In the genomic region with DNA sequence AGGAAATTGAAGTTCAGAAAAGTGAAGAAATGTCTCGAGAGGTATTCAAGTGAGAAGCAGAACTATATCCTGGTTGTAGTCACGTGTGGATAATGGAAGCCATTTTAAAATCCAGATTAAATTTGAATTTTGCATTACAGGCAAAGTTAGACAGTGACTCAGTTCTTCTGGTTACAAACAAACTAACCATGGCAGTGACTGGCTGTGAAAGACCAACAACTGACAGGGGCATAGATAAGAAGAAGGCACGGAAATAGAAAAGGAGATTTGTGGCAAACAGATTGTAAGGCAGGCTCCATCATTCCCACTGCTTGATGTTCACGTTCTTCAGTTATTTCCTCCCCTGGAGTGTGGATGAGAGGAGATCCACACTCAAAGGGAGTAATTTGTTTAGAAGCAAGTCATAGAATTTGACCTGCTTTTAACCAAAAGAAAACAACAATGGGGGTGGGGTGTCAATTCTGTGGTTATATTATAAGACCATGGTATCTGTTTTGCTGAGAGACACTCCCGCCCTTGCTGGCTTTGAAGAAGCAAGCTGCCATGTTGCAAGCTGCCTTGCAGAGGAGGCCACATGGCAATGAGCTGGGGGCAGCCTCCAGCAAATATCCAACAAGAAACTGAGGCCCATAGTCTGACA, we compare ENCODE assay signal across 29 cellular contexts.
DNase-seq lines count a peak whose midpoint lies in the region; ATAC-seq and FAIRE-seq lines count a peak whose summit lies in the region.
"Had no signal": no experiment of that assay in that cellular context is flagged by ENCODE, and none has a peak within 500 bp of the region (broad histone marks: within the 10 kb centered on the region; RNA-seq: fewer than 3 reads in every experiment).

No MANE protein-coding gene starts in this region.

- in situ Hi-C loops in GM23248 (cut with MboI) = no loop called here

- H3K36me3 ChIP-seq in small intestine (ENCODE audit: control insufficient read depth in 2 of 2, insufficient read depth in 2 of 2, low read length in 2 of 2) = no peaks in the 10 kb centered on the region
- no peaks in the 10 kb centered on the region for H3K36me3 ChIP-seq in GM23248 (ENCODE audit: low read depth)
- no peaks in the 10 kb centered on the region for H3K36me3 ChIP-seq in MG63
- H3K36me3 ChIP-seq: BLaER1 treated with 17β-estradiol and CSF1 and Interleukin-3, amounts not matched to agents 10 nM and 100 nM; SJSA1 had no signal

- ATAC-seq in activated CD8-positive, alpha-beta memory T cell treated with anti-CD3 and anti-CD28 coated beads, Interleukin-2, amount 10 ng/mL, durations not matched to agents 7 days and 5 days = no peak
- ATAC-seq in T-cell (replicated peaks in 1 of 4) = peak in 2 of 4 experiments; percentile 57 to 80
- peak; percentile 82 for ATAC-seq in central memory CD8-positive, alpha-beta T cell (replicated peaks; ENCODE audit: extremely low read depth, poor library complexity, severe bottlenecking)
- no peak for ATAC-seq in HG02884 (IDR thresholded peaks at IDR 0.05; ENCODE audit: unreplicated experiment)
- ATAC-seq: Right ventricle myocardium inferior had no signal

- no peaks in the 10 kb centered on the region for H3K27me3 ChIP-seq in small intestine (ENCODE audit: control insufficient read depth in 2 of 2, insufficient read depth in 2 of 2, low read length in 2 of 2)
- no peaks in the 10 kb centered on the region for H3K27me3 ChIP-seq in GM23248 (replicated peaks; ENCODE audit: insufficient read depth)
- peaks cover 1% of the 10 kb centered on the region; the same call in 1 of the 2 replicates for H3K27me3 ChIP-seq in MG63
- H3K27me3 ChIP-seq: SJSA1 had no signal

- H3K4me2 ChIP-seq in GM23248 (ENCODE audit: unreplicated experiment) = no peak overlapping the region
- H3K4me2 ChIP-seq: BLaER1 treated with 17β-estradiol and CSF1 and Interleukin-3, amounts not matched to agents 10 nM and 100 nM; PC-9 had no signal

- H3K9me2 ChIP-seq in GM23248 (ENCODE audit: insufficient read depth) = no peaks in the 10 kb centered on the region

- WGBS in small intestine, 3 donors = 59 to 67% (median 62%) methylated on average over 5 of the region's 5 CpGs
- WGBS in GM23248 (ENCODE audit: low coverage in 1 of 2, low lambda C conversion rate in 2 of 2, missing lambda C conversion rate in 2 of 2), 2 experiments = 13 to 15% methylated on average over 5 of the region's 5 CpGs

- no peak overlapping the region for H3K4me3 Mint-ChIP-seq in activated CD8-positive, alpha-beta memory T cell treated with anti-CD3 and anti-CD28 coated beads, Interleukin-2, amount 10 ng/mL, durations not matched to agents 7 days and 5 days
- no peak overlapping the region for H3K4me3 Mint-ChIP-seq in T-cell
- peak overlapping the region; percentile 42 for H3K4me3 Mint-ChIP-seq in central memory CD8-positive, alpha-beta T cell
- H3K4me3 Mint-ChIP-seq: CD4-positive, alpha-beta T cell had no signal

- FAIRE-seq in small intestine (lab: Jason Lieb, UNC) = no peak
- FAIRE-seq: A204.1, GM18507, H54 had no signal

- H2AFZ ChIP-seq in GM23248 = no peak overlapping the region
- H2AFZ ChIP-seq: PC-9 had no signal

- peak overlapping the region; percentile 57 for H3K27ac Mint-ChIP-seq in activated CD8-positive, alpha-beta memory T cell treated with anti-CD3 and anti-CD28 coated beads, Interleukin-2, amount 10 ng/mL, durations not matched to agents 7 days and 5 days
- peak overlapping the region; percentile 82 to 89 for H3K27ac Mint-ChIP-seq in T-cell
- peak overlapping the region; percentile 75 for H3K27ac Mint-ChIP-seq in central memory CD8-positive, alpha-beta T cell (ENCODE audit: low read depth)
- H3K27ac Mint-ChIP-seq: CD4-positive, alpha-beta T cell had no signal

- no peak overlapping the region for H3K4me3 ChIP-seq in small intestine (ENCODE audit: low read depth in 1 of 2, low read length in 2 of 2)
- no peak overlapping the region for H3K4me3 ChIP-seq in GM23248
- no peak overlapping the region for H3K4me3 ChIP-seq in MG63
- H3K4me3 ChIP-seq: BLaER1 treated with 17β-estradiol and CSF1 and Interleukin-3, amounts not matched to agents 10 nM and 100 nM; PC-9; SJSA1 had no signal

- no peaks in the 10 kb centered on the region for H3K9me3 ChIP-seq in small intestine (ENCODE audit: control insufficient read depth, low read depth)
- no peaks in the 10 kb centered on the region for H3K9me3 ChIP-seq in GM23248 (ENCODE audit: low read depth)
- H3K9me3 ChIP-seq in MG63 = no peaks in the 10 kb centered on the region
- H3K9me3 ChIP-seq: BLaER1 treated with 17β-estradiol and CSF1 and Interleukin-3, amounts not matched to agents 10 nM and 100 nM had no signal

- peaks cover 37% of the 10 kb centered on the region for H3K4me1 Mint-ChIP-seq in activated CD8-positive, alpha-beta memory T cell treated with anti-CD3 and anti-CD28 coated beads, Interleukin-2, amount 10 ng/mL, durations not matched to agents 7 days and 5 days
- peaks cover 51 to 56% (median 54%) of the 10 kb centered on the region in 3 donors for H3K4me1 Mint-ChIP-seq in T-cell
- H3K4me1 Mint-ChIP-seq in central memory CD8-positive, alpha-beta T cell = peaks cover 66% of the 10 kb centered on the region

- no peaks in the 10 kb centered on the region for H3K27me3 Mint-ChIP-seq in activated CD8-positive, alpha-beta memory T cell treated with anti-CD3 and anti-CD28 coated beads, Interleukin-2, amount 10 ng/mL, durations not matched to agents 7 days and 5 days
- H3K27me3 Mint-ChIP-seq in T-cell = no peaks in the 10 kb centered on the region
- no peaks in the 10 kb centered on the region for H3K27me3 Mint-ChIP-seq in central memory CD8-positive, alpha-beta T cell
- H3K27me3 Mint-ChIP-seq: CD4-positive, alpha-beta T cell had no signal

- no peak overlapping the region for H3K9ac ChIP-seq in GM23248
- H3K9ac ChIP-seq: BLaER1 treated with 17β-estradiol and CSF1 and Interleukin-3, amounts not matched to agents 10 nM and 100 nM had no signal

- no peaks in the 10 kb centered on the region for H3F3A ChIP-seq in GM23248 (ENCODE audit: insufficient read depth)

- H4K20me1 ChIP-seq in GM23248 (ENCODE audit: insufficient read depth) = no peaks in the 10 kb centered on the region
- H4K20me1 ChIP-seq: BLaER1 treated with 17β-estradiol and CSF1 and Interleukin-3, amounts not matched to agents 10 nM and 100 nM had no signal

- no peaks in the 10 kb centered on the region for H3K79me2 ChIP-seq in GM23248 (ENCODE audit: insufficient read depth)

- no peak overlapping the region for H3K27ac ChIP-seq in small intestine (ENCODE audit: low read depth in 1 of 2, low read length in 1 of 2)
- no peak overlapping the region for H3K27ac ChIP-seq in GM23248
- H3K27ac ChIP-seq: BLaER1 treated with 17β-estradiol and CSF1 and Interleukin-3, amounts not matched to agents 10 nM and 100 nM; PC-9; SJSA1 had no signal

- CTCF ChIA-PET in activated CD8-positive, alpha-beta memory T cell treated with anti-CD3 and anti-CD28 coated beads, Interleukin-2, amount 10 ng/mL, durations not matched to agents 7 days and 5 days (lab: Charles Lee) = interaction anchor here (0.9 kb wide), 1 partner anchor 10 kb away, joined by 4 read pairs; no protein-coding TSS in a partner anchor
- CTCF ChIA-PET in T-cell (lab: Charles Lee) = no interaction called here

- H3K4me1 ChIP-seq in small intestine (ENCODE audit: control insufficient read depth in 2 of 2, insufficient read depth in 1 of 2, low read depth in 1 of 2, low read length in 1 of 2) = no peaks in the 10 kb centered on the region
- H3K4me1 ChIP-seq in GM23248 (ENCODE audit: insufficient read depth) = no peaks in the 10 kb centered on the region
- H3K4me1 ChIP-seq: SJSA1 had no signal

- DNase-seq in activated CD8-positive, alpha-beta memory T cell treated with anti-CD3 and anti-CD28 coated beads, Interleukin-2, amount 10 ng/mL, durations not matched to agents 7 days and 5 days = no peak
- DNase-seq in activated CD8-positive, alpha-beta memory T cell treated with anti-CD3 and anti-CD28 coated beads, Interleukin-2, amount 50 U/mL, for 4 hours = no peak
- DNase-seq in T-cell (peak in 7 of 34 experiments; percentile 6 to 26 (median 12)), small intestine (peak; percentile 3), GM23248 (no peak), MG63 (no peak)
- DNase-seq in central memory CD8-positive, alpha-beta T cell (ENCODE audit: low spot score in 2 of 2) = peak in 1 of 2 donors; percentile 29
- DNase-seq: AML-193; CD4-positive, alpha-beta T cell; DMS 273 treated with DMSO at 0.1 percent for 48 hours; DMS79; GF-D8; KBM-7; NCI-H1105 treated with DMSO at 0.1 percent for 48 hours; NCI-H146; NCI-H1930; NCI-H2107; NCI-H446; NCI-H524 treated with DMSO at 0.1 percent for 48 hours; NCI-H82; NK-92 treated with Interleukin-12 subunit alpha and Interleukin-12 subunit beta, amount 100 ng/mL, for 24 hours; PC-9 had no signal

- POLR2A ChIA-PET in T-cell (lab: Charles Lee) = interaction anchor here (0.6 kb wide), 2 partner anchors 11 to 345 kb away, joined by 3 read pairs; no protein-coding TSS in a partner anchor

- H3K9me3 Mint-ChIP-seq in activated CD8-positive, alpha-beta memory T cell treated with anti-CD3 and anti-CD28 coated beads, Interleukin-2, amount 10 ng/mL, durations not matched to agents 7 days and 5 days (ENCODE audit: low read depth) = peaks cover 10% of the 10 kb centered on the region
- peaks cover 0 to 7% (median 0%) of the 10 kb centered on the region in 3 donors for H3K9me3 Mint-ChIP-seq in T-cell
- peaks cover 14% of the 10 kb centered on the region for H3K9me3 Mint-ChIP-seq in central memory CD8-positive, alpha-beta T cell

- peaks cover 25% of the 10 kb centered on the region for H3K36me3 Mint-ChIP-seq in activated CD8-positive, alpha-beta memory T cell treated with anti-CD3 and anti-CD28 coated beads, Interleukin-2, amount 10 ng/mL, durations not matched to agents 7 days and 5 days
- H3K36me3 Mint-ChIP-seq in T-cell = peaks cover 2% of the 10 kb centered on the region
- no peaks in the 10 kb centered on the region for H3K36me3 Mint-ChIP-seq in central memory CD8-positive, alpha-beta T cell (ENCODE audit: insufficient read depth)
